1 cellular context compared by ENCODE assay signal in the genomic region with DNA sequence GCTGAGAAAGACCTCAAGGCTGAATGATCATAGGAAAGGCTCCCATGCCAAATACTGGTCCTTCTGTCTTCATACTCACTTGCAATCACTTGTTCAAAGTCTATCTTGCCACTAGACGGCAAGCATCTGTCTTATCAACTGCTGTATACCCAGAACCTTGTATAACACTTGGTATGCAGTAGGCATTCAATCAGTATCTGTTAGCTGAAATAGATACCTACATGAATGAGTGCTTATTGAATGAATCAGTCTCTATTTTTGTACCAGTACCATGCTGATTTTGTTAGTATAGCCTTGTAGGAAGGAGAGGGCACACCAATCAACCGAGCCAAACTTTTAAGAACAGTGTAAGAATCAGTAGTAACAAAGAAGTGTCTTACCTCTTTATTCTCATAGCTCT.
TF ChIP-seq lines count a peak whose summit lies in the region.

No MANE protein-coding gene starts in this region.

TF ChIP-seq in SK-N-SH treated with all-trans-retinoic acid at 6 μM for 48 hours, 23 proteins besides CTCF, POLR2A, EP300 and RAD21 (continued from another document):
- TF ChIP-seq ZNF70 (CRISPR knock-in tag; IDR thresholded peaks at IDR 0.05) (no peak), BACH2 (CRISPR knock-in tag; IDR thresholded peaks at IDR 0.05; ENCODE audit: borderline replicate concordance) (no peak), ZFP30 (CRISPR knock-in tag; IDR thresholded peaks at IDR 0.05) (no peak), ZFP3 (CRISPR knock-in tag; IDR thresholded peaks at IDR 0.05) (no peak), ESRRG (CRISPR knock-in tag; IDR thresholded peaks at IDR 0.05) (no peak), ARNTL (CRISPR knock-in tag; IDR thresholded peaks at IDR 0.05; ENCODE audit: borderline replicate concordance, low read depth) (no peak), TOX (CRISPR knock-in tag; IDR thresholded peaks at IDR 0.05; ENCODE audit: borderline replicate concordance) (no peak), CSDC2 (CRISPR knock-in tag; IDR thresholded peaks at IDR 0.05) (no peak), GLIS3 (CRISPR knock-in tag; IDR thresholded peaks at IDR 0.05) (no peak), RARB (CRISPR knock-in tag; IDR thresholded peaks at IDR 0.05) (no peak), ZNF8 (CRISPR knock-in tag; IDR thresholded peaks at IDR 0.05) (no peak)
- TF ChIP-seq, protein P1, sequence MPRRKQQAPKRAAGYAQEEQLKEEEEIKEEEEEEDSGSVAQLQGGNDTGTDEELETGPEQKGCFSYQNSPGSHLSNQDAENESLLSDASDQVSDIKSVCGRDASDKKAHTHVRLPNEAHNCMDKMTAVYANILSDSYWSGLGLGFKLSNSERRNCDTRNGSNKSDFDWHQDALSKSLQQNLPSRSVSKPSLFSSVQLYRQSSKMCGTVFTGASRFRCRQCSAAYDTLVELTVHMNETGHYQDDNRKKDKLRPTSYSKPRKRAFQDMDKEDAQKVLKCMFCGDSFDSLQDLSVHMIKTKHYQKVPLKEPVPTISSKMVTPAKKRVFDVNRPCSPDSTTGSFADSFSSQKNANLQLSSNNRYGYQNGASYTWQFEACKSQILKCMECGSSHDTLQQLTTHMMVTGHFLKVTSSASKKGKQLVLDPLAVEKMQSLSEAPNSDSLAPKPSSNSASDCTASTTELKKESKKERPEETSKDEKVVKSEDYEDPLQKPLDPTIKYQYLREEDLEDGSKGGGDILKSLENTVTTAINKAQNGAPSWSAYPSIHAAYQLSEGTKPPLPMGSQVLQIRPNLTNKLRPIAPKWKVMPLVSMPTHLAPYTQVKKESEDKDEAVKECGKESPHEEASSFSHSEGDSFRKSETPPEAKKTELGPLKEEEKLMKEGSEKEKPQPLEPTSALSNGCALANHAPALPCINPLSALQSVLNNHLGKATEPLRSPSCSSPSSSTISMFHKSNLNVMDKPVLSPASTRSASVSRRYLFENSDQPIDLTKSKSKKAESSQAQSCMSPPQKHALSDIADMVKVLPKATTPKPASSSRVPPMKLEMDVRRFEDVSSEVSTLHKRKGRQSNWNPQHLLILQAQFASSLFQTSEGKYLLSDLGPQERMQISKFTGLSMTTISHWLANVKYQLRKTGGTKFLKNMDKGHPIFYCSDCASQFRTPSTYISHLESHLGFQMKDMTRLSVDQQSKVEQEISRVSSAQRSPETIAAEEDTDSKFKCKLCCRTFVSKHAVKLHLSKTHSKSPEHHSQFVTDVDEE (CRISPR knock-in tag; IDR thresholded peaks at IDR 0.05), result no peak
